ENCODE assay signal across 14 cellular contexts in genomic region chr1:19366599-19367315, GRCh38. TPM values are rescaled to one million over a fixed set of nuclear protein-coding genes. Genes with fewer than 3 reads are reported as not detected.
DNase-seq lines count a peak whose midpoint lies in the region; ATAC-seq, FAIRE-seq and TF ChIP-seq lines count a peak whose summit lies in the region.
"Had no signal": no experiment of that assay in that cellular context is flagged by ENCODE, and none has a peak within 500 bp of the region (broad histone marks: within the 10 kb centered on the region; RNA-seq: fewer than 3 reads in every experiment).

No MANE protein-coding gene starts in this region.

- no peak for TF ChIP-seq POLR2A in H54 (IDR thresholded peaks at IDR 0.05; ENCODE audit: low read depth, low read length)

- no peak for DNase-seq in CD4-positive, alpha-beta memory T cell
- DNase-seq in NCI-H345 treated with DMSO at 0.1 percent for 48 hours (lab: John Stamatoyannopoulos, UW; ENCODE audit: unreplicated experiment), result peak; percentile 20
- no peak for DNase-seq in endodermal cell
- DNase-seq in osteocyte (ENCODE audit: extremely low spot score, unreplicated experiment), result no peak
- no peak for DNase-seq in H54 (ENCODE audit: insufficient read length, low spot score)
- no peak for DNase-seq in AG08395 (ENCODE audit: low spot score)
- DNase-seq in glomerular visceral epithelial cell (ENCODE audit: extremely low spot score), result no peak
- DNase-seq: activated CD4-positive, alpha-beta T cell treated with anti-CD3 and anti-CD28 coated beads, Interleukin-2, amount 50 U/mL, for 48 hours; activated naive CD4-positive, alpha-beta T cell treated with Interleukin-2 at 50 U/mL for 16 hours; colonic mucosa; KG1; NCI-H1417; NCI-H526 had no signal

- 85 to 91% methylated on average over 9 to 11 of the region's 11 CpGs for WGBS in endodermal cell (ENCODE audit: insufficient coverage in 1 of 2, insufficient read length in 1 of 2), 2 experiments

- H3K27me3 ChIP-seq in CD4-positive, alpha-beta memory T cell (ENCODE audit: insufficient read depth, low read length), result no peaks in the 10 kb centered on the region
- H3K27me3 ChIP-seq in endodermal cell (ENCODE audit: control insufficient read depth, insufficient read depth, low read length, poor library complexity, severe bottlenecking), result no peaks in the 10 kb centered on the region
- H3K27me3 ChIP-seq: colonic mucosa had no signal

- H3K4me1 Mint-ChIP-seq in CD4-positive, alpha-beta memory T cell, result peaks cover 26 to 86% (median 53%) of the 10 kb centered on the region in 4 donors
- H3K4me1 Mint-ChIP-seq in endodermal cell (peaks cover 52% of the 10 kb centered on the region), osteocyte (ENCODE audit: unreplicated experiment) (peaks cover 26% of the 10 kb centered on the region)

- POLR2A ChIA-PET in CD4-positive, alpha-beta memory T cell (lab: Charles Lee; ENCODE audit: partially characterized antibody), result no interaction called here

- no peaks in the 10 kb centered on the region for H3K9me3 Mint-ChIP-seq in CD4-positive, alpha-beta memory T cell
- H3K9me3 Mint-ChIP-seq in endodermal cell (no peaks in the 10 kb centered on the region), osteocyte (ENCODE audit: unreplicated experiment) (no peaks in the 10 kb centered on the region)

- no peak overlapping the region for H3K4me3 Mint-ChIP-seq in CD4-positive, alpha-beta memory T cell
- no peak overlapping the region for H3K4me3 Mint-ChIP-seq in endodermal cell
- H3K4me3 Mint-ChIP-seq in osteocyte (ENCODE audit: unreplicated experiment), result no peak overlapping the region

- TF ChIP-seq CTCF in endodermal cell (conservative IDR thresholded peaks at IDR 0.05) (no peak), osteocyte (IDR thresholded peaks at IDR 0.05) (no peak)

- no peak for ATAC-seq in GM18861 (IDR thresholded peaks at IDR 0.05; ENCODE audit: unreplicated experiment)

- no peaks in the 10 kb centered on the region for H3K27me3 Mint-ChIP-seq in CD4-positive, alpha-beta memory T cell
- no peaks in the 10 kb centered on the region for H3K27me3 Mint-ChIP-seq in endodermal cell (ENCODE audit: insufficient read depth)
- H3K27me3 Mint-ChIP-seq in osteocyte (ENCODE audit: unreplicated experiment), result no peaks in the 10 kb centered on the region

- no peak overlapping the region for H3K4me3 ChIP-seq in CD4-positive, alpha-beta memory T cell (ENCODE audit: low read length in 2 of 2)
- H3K4me3 ChIP-seq in endodermal cell (ENCODE audit: low read length), result no peak overlapping the region
- H3K4me3 ChIP-seq: colonic mucosa had no signal

- CTCF ChIA-PET in CD4-positive, alpha-beta memory T cell (lab: Charles Lee; ENCODE audit: partially characterized antibody), result interaction anchor here (1.0 to 1.5 kb wide), 2 partner anchors 31 to 215 kb away, joined by 4 read pairs; no protein-coding TSS in a partner anchor

- peaks cover 5% of the 10 kb centered on the region for H3K36me3 ChIP-seq in CD4-positive, alpha-beta memory T cell (ENCODE audit: insufficient read depth, low read length)
- H3K36me3 ChIP-seq in endodermal cell (ENCODE audit: control insufficient read depth, insufficient read depth, low read length), result peaks cover 24% of the 10 kb centered on the region
- H3K36me3 ChIP-seq: colonic mucosa had no signal

- peaks cover 9 to 34% of the 10 kb centered on the region in 2 donors for H3K36me3 Mint-ChIP-seq in CD4-positive, alpha-beta memory T cell
- H3K36me3 Mint-ChIP-seq in endodermal cell (ENCODE audit: low read depth) (peaks cover 12% of the 10 kb centered on the region), osteocyte (ENCODE audit: unreplicated experiment) (peaks cover 7% of the 10 kb centered on the region)

- FAIRE-seq in H54 (lab: Jason Lieb, UNC), result no peak

- peak overlapping the region; percentile 42 for H3K9ac ChIP-seq in endodermal cell (ENCODE audit: extremely low read depth, low read length, poor library complexity, severe bottlenecking)

- H3K9me3 ChIP-seq in CD4-positive, alpha-beta memory T cell (ENCODE audit: control insufficient read depth in 1 of 2, low read length in 2 of 2), result no peaks in the 10 kb centered on the region
- H3K9me3 ChIP-seq in endodermal cell (ENCODE audit: control insufficient read depth, low read length), result no peaks in the 10 kb centered on the region
- H3K9me3 ChIP-seq: colonic mucosa had no signal

- peaks cover 3% of the 10 kb centered on the region for H3K4me1 ChIP-seq in CD4-positive, alpha-beta memory T cell (ENCODE audit: insufficient read depth, low read length)
- H3K4me1 ChIP-seq in endodermal cell (ENCODE audit: control insufficient read depth, insufficient read depth, low read length), result peaks cover 15% of the 10 kb centered on the region
- H3K4me1 ChIP-seq: colonic mucosa had no signal

- H3K27ac ChIP-seq in CD4-positive, alpha-beta memory T cell (ENCODE audit: low read depth, low read length), result no peak overlapping the region
- H3K27ac ChIP-seq in endodermal cell (ENCODE audit: low read depth, low read length), result no peak overlapping the region
- H3K27ac ChIP-seq: colonic mucosa had no signal

- intact Hi-C loops in CD4-positive, alpha-beta memory T cell (cut with micrococcal nuclease), result no loop called here

- peak overlapping the region; percentile 18 to 77 (median 36) for H3K27ac Mint-ChIP-seq in CD4-positive, alpha-beta memory T cell
- H3K27ac Mint-ChIP-seq in endodermal cell (peak overlapping the region; percentile 22), osteocyte (ENCODE audit: unreplicated experiment) (peak overlapping the region; percentile 50)

RNA-seq across cellular contexts. Expression of gene SLC66A1, which starts 54.6 kb away (rescaled TPM):
- 10 to 100 TPM in 1 of 2 experiments, 1 to 10 TPM in 1; 7.4 to 10.2 TPM for total RNA-seq in CD4-positive, alpha-beta memory T cell
- 1 to 10 TPM; 3.0 to 4.7 TPM for polyA plus RNA-seq in CD4-positive, alpha-beta memory T cell
- total RNA-seq in endodermal cell (10 to 100 TPM; 20.8 to 22.6 TPM), osteocyte (25.8 and 29.0 TPM in 2 replicates)
- polyA plus RNA-seq in endodermal cell (2013, experiment 1 of 2), result 20.0 TPM
- polyA plus RNA-seq in endodermal cell (2013, experiment 2 of 2), result 18.9 TPM

RNA-seq across cellular contexts. Expression of gene AKR7A2, which starts 54.8 kb away (rescaled TPM):
- 10 to 100 TPM; 25.1 to 26.3 TPM for total RNA-seq in CD4-positive, alpha-beta memory T cell
- 100 to 1,000 TPM in 1 of 2 donors, 10 to 100 TPM in 1; 89.0 to 134 TPM for polyA plus RNA-seq in CD4-positive, alpha-beta memory T cell
- total RNA-seq in endodermal cell (10 to 100 TPM; 47.8 to 66.1 TPM), osteocyte (67.8 and 72.4 TPM in 2 replicates)
- 53.1 TPM for polyA plus RNA-seq in endodermal cell (2013, experiment 1 of 2)
- polyA plus RNA-seq in endodermal cell (2013, experiment 2 of 2), result 52.3 TPM
